ENCODE assay signal across 22 cellular contexts in genomic region chr3:12438318-12438717, GRCh38.
"Had no signal": no experiment of that assay in that cellular context is flagged by ENCODE, and none has a peak within 500 bp of the region (broad histone marks: within the 10 kb centered on the region; RNA-seq: fewer than 3 reads in every experiment).

No MANE protein-coding gene starts in this region.

- H3K27ac Mint-ChIP-seq: natural killer cell; neural progenitor cell; progenitor cell of endocrine pancreas; stimulated activated effector memory CD8-positive, alpha-beta T cell treated with anti-CD3 and anti-CD28 coated beads, Interleukin-12 subunit alpha, Interleukin-12 subunit beta, amount 100 ng/mL, for 72 hours had no signal

- DNase-seq: cerebellar nuclear complex; effector CD4-positive, alpha-beta T cell; foreskin melanocyte; heart left ventricle; hippocampal formation; islet precursor cell; mammary epithelial cell; mucosa of descending colon; natural killer cell; nucleus accumbens; ovary; right lobe of liver; stimulated activated CD4-positive, alpha-beta T cell treated with anti-CD3 and anti-CD28 coated beads, Interleukin-4, amount 100 ng/mL, for 1 hour; stimulated activated CD8-positive, alpha-beta memory T cell treated with anti-CD3 and anti-CD28 coated beads, Interleukin-4, amount 100 ng/mL, for 48 hours; stimulated activated naive CD8-positive, alpha-beta T cell treated with anti-CD3 and anti-CD28 coated beads, Interleukin-15, Interleukin-2, amounts not matched to agents 100 U/mL and 50 U/mL, for 24 hours; uterus had no signal

- H3K9me3 ChIP-seq: heart left ventricle, mucosa of descending colon, ovary, right lobe of liver, tibial nerve, uterus had no signal

- H3K4me3 ChIP-seq: coronary artery, heart left ventricle, mucosa of descending colon, neural progenitor cell, ovary, right lobe of liver, tibial nerve, uterus had no signal

- H3K9me3 Mint-ChIP-seq: natural killer cell; neural progenitor cell; stimulated activated effector memory CD8-positive, alpha-beta T cell treated with anti-CD3 and anti-CD28 coated beads, Interleukin-12 subunit alpha, Interleukin-12 subunit beta, amount 100 ng/mL, for 72 hours had no signal

- H3K27ac ChIP-seq: coronary artery, heart left ventricle, neural progenitor cell, ovary, right lobe of liver, tibial nerve had no signal

- H3K4me1 Mint-ChIP-seq: natural killer cell; stimulated activated effector memory CD8-positive, alpha-beta T cell treated with anti-CD3 and anti-CD28 coated beads, Interleukin-12 subunit alpha, Interleukin-12 subunit beta, amount 100 ng/mL, for 72 hours had no signal

- ATAC-seq: heart left ventricle; left lobe of liver; natural killer cell; right lobe of liver; stimulated activated effector memory CD8-positive, alpha-beta T cell treated with anti-CD3 and anti-CD28 coated beads, Interleukin-12 subunit alpha, Interleukin-12 subunit beta, amount 100 ng/mL, for 72 hours; stimulated activated naive CD8-positive, alpha-beta T cell treated with anti-CD3 and anti-CD28 coated beads, Interleukin-15, Interleukin-2, amounts not matched to agents 100 U/mL and 50 U/mL, for 24 hours had no signal

- H3K36me3 Mint-ChIP-seq: natural killer cell; neural progenitor cell; stimulated activated effector memory CD8-positive, alpha-beta T cell treated with anti-CD3 and anti-CD28 coated beads, Interleukin-12 subunit alpha, Interleukin-12 subunit beta, amount 100 ng/mL, for 72 hours had no signal

- H3K36me3 ChIP-seq: neural progenitor cell, ovary, right lobe of liver, uterus had no signal

- H3K4me3 Mint-ChIP-seq: natural killer cell; neural progenitor cell; stimulated activated effector memory CD8-positive, alpha-beta T cell treated with anti-CD3 and anti-CD28 coated beads, Interleukin-12 subunit alpha, Interleukin-12 subunit beta, amount 100 ng/mL, for 72 hours had no signal

- H2AFZ ChIP-seq: neural progenitor cell had no signal

- H3K27me3 ChIP-seq: heart left ventricle, neural progenitor cell, ovary, right lobe of liver, tibial nerve, uterus had no signal

- H3K9ac ChIP-seq: neural progenitor cell had no signal

- H3K27me3 Mint-ChIP-seq: progenitor cell of endocrine pancreas had no signal

- H3K4me2 ChIP-seq: neural progenitor cell had no signal

- H3K4me1 ChIP-seq: right lobe of liver had no signal
